10 cellular contexts compared by ENCODE assay signal in the genomic region with DNA sequence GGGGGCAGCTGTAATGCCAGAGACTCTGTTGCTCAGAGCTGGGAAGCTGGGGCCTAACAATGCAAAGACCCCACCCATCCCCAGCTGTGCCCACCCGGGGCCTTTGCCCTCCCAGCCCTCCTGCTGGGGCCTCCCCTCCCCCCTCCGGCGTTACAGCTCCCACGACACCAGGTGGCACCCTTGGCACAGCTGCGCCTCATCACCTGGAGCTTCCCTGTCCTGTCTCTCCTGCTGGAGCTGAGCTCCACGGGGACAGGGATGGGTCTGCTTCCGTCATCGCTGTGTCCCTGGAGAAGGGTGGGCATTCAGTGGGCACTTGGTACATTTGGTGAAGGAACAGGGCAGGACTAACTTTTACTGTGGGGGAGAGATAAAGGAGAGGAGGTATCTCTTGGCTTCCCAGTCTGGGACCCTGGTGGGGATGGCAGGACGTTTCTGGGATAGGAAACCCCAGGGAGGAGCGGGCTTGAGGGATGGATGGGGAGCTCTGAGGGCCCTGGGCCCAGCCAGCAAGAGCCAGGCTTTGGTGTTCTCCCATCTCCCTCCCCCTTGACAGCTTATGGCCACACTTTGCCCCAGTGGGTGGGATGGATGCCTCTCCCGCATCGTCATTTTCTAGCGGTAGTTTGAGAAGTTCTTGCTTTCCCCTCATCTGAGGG.
DNase-seq lines count a peak whose midpoint lies in the region; ATAC-seq and TF ChIP-seq lines count a peak whose summit lies in the region.
"Had no signal": no experiment of that assay in that cellular context is flagged by ENCODE, and none has a peak within 500 bp of the region (broad histone marks: within the 10 kb centered on the region; RNA-seq: fewer than 3 reads in every experiment).

No MANE protein-coding gene starts in this region.

- no peak overlapping the region for H4K91ac ChIP-seq in trophoblast cell (ENCODE audit: low read depth, low read length)

- no peak for ATAC-seq in activated CD4-positive, alpha-beta T cell treated with anti-CD3 and anti-CD28 coated beads for 36 hours
- ATAC-seq in sciatic nerve: no peak

- no peaks in the 10 kb centered on the region for H3K36me3 Mint-ChIP-seq in activated CD4-positive, alpha-beta T cell treated with anti-CD3 and anti-CD28 coated beads for 36 hours (ENCODE audit: low read depth)
- no peaks in the 10 kb centered on the region for H3K36me3 Mint-ChIP-seq in endodermal cell (ENCODE audit: low read depth)

- no peak overlapping the region for H3K27ac ChIP-seq in endodermal cell (ENCODE audit: low read depth, low read length)
- no peak overlapping the region for H3K27ac ChIP-seq in prostate gland
- no peak overlapping the region for H3K27ac ChIP-seq in trophoblast cell (ENCODE audit: low read depth, low read length)

- H2BK120ac ChIP-seq in trophoblast cell (ENCODE audit: insufficient read depth, low read length, poor library complexity): no peak overlapping the region

- no peak overlapping the region for H3K14ac ChIP-seq in trophoblast cell (ENCODE audit: low read length)

- peaks cover 26% of the 10 kb centered on the region for H3K27me3 Mint-ChIP-seq in activated CD4-positive, alpha-beta T cell treated with anti-CD3 and anti-CD28 coated beads for 36 hours
- H3K27me3 Mint-ChIP-seq in endodermal cell (ENCODE audit: insufficient read depth): peaks cover 7% of the 10 kb centered on the region

- H3K27me3 ChIP-seq in endodermal cell (ENCODE audit: control insufficient read depth, insufficient read depth, low read length, poor library complexity, severe bottlenecking) (no peaks in the 10 kb centered on the region), prostate gland (replicated peaks; ENCODE audit: insufficient read depth) (peaks cover 42% of the 10 kb centered on the region), trophoblast cell (ENCODE audit: insufficient read depth, low read length) (no peaks in the 10 kb centered on the region)

- H3K4ac ChIP-seq in trophoblast cell (ENCODE audit: low read depth, low read length): no peak overlapping the region

- H2AK5ac ChIP-seq in trophoblast cell (ENCODE audit: low read length): no peak overlapping the region

- intact Hi-C loops in activated CD4-positive, alpha-beta T cell treated with anti-CD3 and anti-CD28 coated beads for 36 hours (cut with DNase I, micrococcal nuclease): no loop called here
- intact Hi-C loops in sciatic nerve (cut with DNase I): no loop called here
- intact Hi-C loops in prostate gland (cut with DNase I): no loop called here

- WGBS in endodermal cell (ENCODE audit: insufficient coverage in 1 of 2, insufficient read length in 1 of 2), 2 experiments: 90% methylated on average over 13 of the region's 13 CpGs; no CpG with 5 or more reads in 1 of the 2 experiments
- 58% methylated on average over 13 of the region's 13 CpGs for WGBS in prostate gland
- no CpG with 5 or more reads among the region's 13 CpGs for WGBS in trophoblast cell (ENCODE audit: extremely low coverage, insufficient coverage, insufficient read length)

- H3K23ac ChIP-seq in trophoblast cell (ENCODE audit: low read length): no peak overlapping the region

- no peaks in the 10 kb centered on the region for H3K79me1 ChIP-seq in trophoblast cell (ENCODE audit: low read length)

- no peak overlapping the region for H3K4me3 Mint-ChIP-seq in activated CD4-positive, alpha-beta T cell treated with anti-CD3 and anti-CD28 coated beads for 36 hours
- H3K4me3 Mint-ChIP-seq in endodermal cell: no peak overlapping the region

- H2BK5ac ChIP-seq in trophoblast cell (ENCODE audit: low read depth, low read length, poor library complexity): no peak overlapping the region

- H3K79me2 ChIP-seq in trophoblast cell (ENCODE audit: control insufficient read depth, insufficient read depth, low read length, poor library complexity): no peaks in the 10 kb centered on the region

- no peak overlapping the region for H4K8ac ChIP-seq in trophoblast cell (ENCODE audit: low read depth, low read length)

- H3K4me3 ChIP-seq in LNCaP clone FGC (ENCODE audit: low read depth, low read length) (no peak overlapping the region), endodermal cell (ENCODE audit: low read length) (no peak overlapping the region), prostate gland (no peak overlapping the region), trophoblast cell (ENCODE audit: low read depth, low read length) (no peak overlapping the region)

- CTCF ChIA-PET in activated CD4-positive, alpha-beta T cell treated with anti-CD3 and anti-CD28 coated beads for 36 hours (lab: Charles Lee): interaction anchor here (1.9 to 2.1 kb wide), 2 partner anchors 11 to 14 kb away, joined by 7 to 8 read pairs; no protein-coding TSS in a partner anchor

- TF ChIP-seq CTCF in LNCaP clone FGC (IDR thresholded peaks at IDR 0.05; ENCODE audit: control insufficient read depth, extremely low read depth, insufficient read depth): peak; percentile 51
- TF ChIP-seq CTCF in endodermal cell (conservative IDR thresholded peaks at IDR 0.05): peak; percentile 30
- no peak for TF ChIP-seq CTCF in prostate gland (IDR thresholded peaks at IDR 0.05)

- peak; percentile 40 for DNase-seq in activated CD4-positive, alpha-beta T cell treated with anti-CD3 and anti-CD28 coated beads for 36 hours
- no peak for DNase-seq in activated CD4-positive, alpha-beta T cell treated with anti-CD3 and anti-CD28 coated beads, Interleukin-2, amount 50 U/mL, for 4 hours
- DNase-seq in LNCaP clone FGC (ENCODE audit: low read depth): no peak
- peak; percentile 45 for DNase-seq in endodermal cell
- peak; percentile 31 for DNase-seq in sciatic nerve (ENCODE audit: low spot score)
- no peak for DNase-seq in HK-2 (ENCODE audit: unreplicated experiment)
- DNase-seq in prostate gland (ENCODE audit: low spot score): no peak
- no peak for DNase-seq in trophoblast cell
- DNase-seq: occipital lobe had no signal

- H2BK12ac ChIP-seq in trophoblast cell (ENCODE audit: low read length): no peak overlapping the region

- no peak overlapping the region for H3K4me2 ChIP-seq in trophoblast cell (ENCODE audit: low read length)

- peaks cover 2% of the 10 kb centered on the region for H3K9me3 Mint-ChIP-seq in activated CD4-positive, alpha-beta T cell treated with anti-CD3 and anti-CD28 coated beads for 36 hours (ENCODE audit: low read depth)
- peaks cover 11% of the 10 kb centered on the region for H3K9me3 Mint-ChIP-seq in endodermal cell
- H3K9me3 Mint-ChIP-seq: activated CD4-positive, alpha-beta T cell treated with anti-CD3 and anti-CD28 coated beads, Interleukin-2, amount 10 ng/mL, durations not matched to agents 24 days and 14 days had no signal

- H2AFZ ChIP-seq in trophoblast cell (ENCODE audit: insufficient read depth, low read length, poor library complexity): no peak overlapping the region

- no peak overlapping the region for H3K18ac ChIP-seq in trophoblast cell (ENCODE audit: low read length)

- H3K4me1 ChIP-seq in endodermal cell (ENCODE audit: control insufficient read depth, insufficient read depth, low read length) (no peaks in the 10 kb centered on the region), prostate gland (replicated peaks) (no peaks in the 10 kb centered on the region), trophoblast cell (ENCODE audit: control insufficient read depth in 1 of 2, insufficient read depth in 2 of 2, low read length in 2 of 2) (peaks cover 0 to 12% of the 10 kb centered on the region in 2 experiments)

- H3K9me3 ChIP-seq in endodermal cell (ENCODE audit: control insufficient read depth, low read length): peaks cover 5% of the 10 kb centered on the region
- H3K9me3 ChIP-seq in prostate gland: no peaks in the 10 kb centered on the region
- peaks cover 3% of the 10 kb centered on the region for H3K9me3 ChIP-seq in trophoblast cell (ENCODE audit: insufficient read depth, low read depth, low read length)

- H4K12ac ChIP-seq in trophoblast cell (ENCODE audit: low read depth, low read length): no peak overlapping the region

- no peak for TF ChIP-seq POLR2A in prostate gland (IDR thresholded peaks at IDR 0.05)

- H3K4me1 Mint-ChIP-seq in activated CD4-positive, alpha-beta T cell treated with anti-CD3 and anti-CD28 coated beads for 36 hours: peaks cover 14% of the 10 kb centered on the region
- H3K4me1 Mint-ChIP-seq in endodermal cell: peaks cover 9% of the 10 kb centered on the region

- H3K36me3 ChIP-seq in endodermal cell (ENCODE audit: control insufficient read depth, insufficient read depth, low read length) (no peaks in the 10 kb centered on the region), prostate gland (no peaks in the 10 kb centered on the region), trophoblast cell (ENCODE audit: control insufficient read depth in 1 of 2, insufficient read depth in 2 of 2, low read length in 2 of 2) (no peaks in the 10 kb centered on the region)

- H3K9ac ChIP-seq in endodermal cell (ENCODE audit: extremely low read depth, low read length, poor library complexity, severe bottlenecking) (no peak overlapping the region), trophoblast cell (ENCODE audit: low read length) (no peak overlapping the region)

- POLR2A ChIA-PET in activated CD4-positive, alpha-beta T cell treated with anti-CD3 and anti-CD28 coated beads for 36 hours (lab: Charles Lee): no interaction called here

- no peak overlapping the region for H3K27ac Mint-ChIP-seq in activated CD4-positive, alpha-beta T cell treated with anti-CD3 and anti-CD28 coated beads for 36 hours
- H3K27ac Mint-ChIP-seq in endodermal cell: no peak overlapping the region

Comparison
In these comparisons a context has a peak if more than half of its experiments do, and no peak if none do; other contexts are left out.
1. DNase-seq: peak in activated CD4-positive, alpha-beta T cell treated with anti-CD3 and anti-CD28 coated beads for 36 hours (single experiment), endodermal cell (single experiment) and sciatic nerve (single experiment); none in activated CD4-positive, alpha-beta T cell treated with anti-CD3 and anti-CD28 coated beads, Interleukin-2, amount 50 U/mL, for 4 hours (0 of 2), LNCaP clone FGC (single experiment), HK-2 (single experiment), prostate gland (single experiment) and trophoblast cell (0 of 2).
2. CTCF ChIP-seq: peak in LNCaP clone FGC (single experiment) and endodermal cell (single experiment); none in prostate gland (0 of 4).